21 cellular contexts compared by ENCODE assay signal in genomic region chr4:58502839-58503238, GRCh38.
DNase-seq lines count a peak whose midpoint lies in the region; FAIRE-seq and TF ChIP-seq lines count a peak whose summit lies in the region.
"Had no signal": no experiment of that assay in that cellular context is flagged by ENCODE, and none has a peak within 500 bp of the region (broad histone marks: within the 10 kb centered on the region; RNA-seq: fewer than 3 reads in every experiment).

No MANE protein-coding gene starts in this region.

- H4K20me1 ChIP-seq in SK-N-SH (ENCODE audit: insufficient read depth): no peaks in the 10 kb centered on the region

- H3K4me1 ChIP-seq in SK-N-SH (ENCODE audit: control insufficient read depth in 1 of 2, insufficient read depth in 2 of 2, low read depth in 1 of 2, low read length in 1 of 2) (no peaks in the 10 kb centered on the region; a peak in 1 of 4 replicates), small intestine (ENCODE audit: control insufficient read depth in 2 of 2, insufficient read depth in 1 of 2, low read depth in 1 of 2, low read length in 1 of 2) (no peaks in the 10 kb centered on the region)
- H3K4me1 ChIP-seq: Peyer's patch had no signal

- H3K9me3 ChIP-seq in SK-N-SH (no peaks in the 10 kb centered on the region), small intestine (ENCODE audit: control insufficient read depth, low read depth) (no peaks in the 10 kb centered on the region)
- H3K9me3 ChIP-seq: A549, Peyer's patch had no signal

- WGBS in SK-N-SH (ENCODE audit: low lambda C conversion rate): 13% methylated on average over 2 of the region's 2 CpGs
- 40 to 55% (median 42%) methylated on average over 2 of the region's 2 CpGs for WGBS in small intestine, 3 donors

- POLR2A ChIA-PET in SK-N-SH (lab: Yijun Ruan, JAX): no interaction called here

- H3K4me3 ChIP-seq in SK-N-SH (ENCODE audit: low read depth in 2 of 2, low read length in 1 of 2) (no peak overlapping the region), small intestine (ENCODE audit: low read depth in 1 of 2, low read length in 2 of 2) (no peak overlapping the region)
- H3K4me3 ChIP-seq: A549, Peyer's patch had no signal

- H3K27ac ChIP-seq in SK-N-SH (ENCODE audit: low read depth in 2 of 2, low read length in 1 of 2): no peak overlapping the region
- no peak overlapping the region for H3K27ac ChIP-seq in small intestine (ENCODE audit: low read depth in 1 of 2, low read length in 1 of 2)
- H3K27ac ChIP-seq: A549, HL-60, Peyer's patch had no signal

- H3K4me2 ChIP-seq in SK-N-SH: no peak overlapping the region
- H3K4me2 ChIP-seq: A549 had no signal

- H2AFZ ChIP-seq in SK-N-SH (ENCODE audit: low read depth): no peak overlapping the region

- DNase-seq in COLO668 (lab: John Stamatoyannopoulos, UW; ENCODE audit: unreplicated experiment) (peak; percentile 19), DMS53 treated with DMSO at 0.1 percent for 48 hours (lab: John Stamatoyannopoulos, UW; ENCODE audit: unreplicated experiment) (peak; percentile 22), NCI-H82 (lab: John Stamatoyannopoulos, UW) (peak; percentile 63), SK-N-SH (peak; percentile 22), small intestine (no peak), NCI-H1436 (lab: John Stamatoyannopoulos, UW) (no peak)
- no peak for DNase-seq in activated CD8-positive, alpha-beta memory T cell treated with anti-CD3 and anti-CD28 coated beads, Interleukin-2, amount 50 U/mL, for 4 hours
- no peak for DNase-seq in stimulated activated CD4-positive, alpha-beta T cell treated with anti-CD3 and anti-CD28 coated beads, Interleukin-15, amount 100 ng/mL, for 24 hours
- DNase-seq: DMS79 treated with DMSO at 0.1 percent for 48 hours; H9; HFFc6; KBM-7; NCI-H1092; NCI-H187; NCI-H446; NCI-H526; NK-92 treated with Interleukin-12 subunit alpha and Interleukin-12 subunit beta, amount 100 ng/mL, for 24 hours; Peyer's patch; T-helper 2 cell had no signal

- CTCF ChIA-PET in SK-N-SH (lab: Yijun Ruan, JAX): no interaction called here

- H3K9ac ChIP-seq in SK-N-SH: no peak overlapping the region

- TF ChIP-seq EP300 in SK-N-SH (IDR thresholded peaks at IDR 0.05; ENCODE audit: borderline replicate concordance in 1 of 2, low read depth in 1 of 2, low read length in 1 of 2): peak in 1 of 2 experiments; percentile 82; a peak in 2 of 4 replicates

- H3K27me3 ChIP-seq in SK-N-SH (ENCODE audit: insufficient read depth): no peaks in the 10 kb centered on the region
- H3K27me3 ChIP-seq in small intestine (ENCODE audit: control insufficient read depth in 2 of 2, insufficient read depth in 2 of 2, low read length in 2 of 2): no peaks in the 10 kb centered on the region
- H3K27me3 ChIP-seq: Peyer's patch had no signal

- no peaks in the 10 kb centered on the region for H3F3A ChIP-seq in SK-N-SH (replicated peaks; ENCODE audit: insufficient read depth)

- no peaks in the 10 kb centered on the region for H3K79me2 ChIP-seq in SK-N-SH (ENCODE audit: insufficient read depth)

- TF ChIP-seq CTCF in SK-N-SH (IDR thresholded peaks at IDR 0.05): no peak

- H3K36me3 ChIP-seq in SK-N-SH (replicated peaks in 1 of 2; ENCODE audit: control insufficient read depth in 1 of 2, insufficient read depth in 2 of 2, low read length in 1 of 2) (no peaks in the 10 kb centered on the region), small intestine (ENCODE audit: control insufficient read depth in 2 of 2, insufficient read depth in 2 of 2, low read length in 2 of 2) (no peaks in the 10 kb centered on the region)
- H3K36me3 ChIP-seq: Peyer's patch had no signal

- FAIRE-seq in small intestine (lab: Jason Lieb, UNC): no peak
- FAIRE-seq: A549 had no signal

- no peak for TF ChIP-seq RAD21 in SK-N-SH (IDR thresholded peaks at IDR 0.05; ENCODE audit: low read length)

- no peaks in the 10 kb centered on the region for H3K9me2 ChIP-seq in SK-N-SH

TF ChIP-seq in SK-N-SH, 30 proteins besides CTCF, POLR2A, EP300 and RAD21:
- TF ChIP-seq ELF1 (IDR thresholded peaks at IDR 0.05) (no peak), GATA2 (CRISPR knock-in tag; IDR thresholded peaks at IDR 0.05) (peak; percentile 95), RCOR1 (IDR thresholded peaks at IDR 0.05; ENCODE audit: low read length) (peak; percentile 62; the same call in 1 of the 2 replicates)

Comparison
In these comparisons a context has a peak if more than half of its experiments do, and no peak if none do; other contexts are left out.
1. DNase-seq: peak in COLO668 (single experiment), DMS53 treated with DMSO at 0.1 percent for 48 hours (single experiment), NCI-H82 (single experiment) and SK-N-SH (single experiment); none in small intestine (single experiment), activated CD8-positive, alpha-beta memory T cell treated with anti-CD3 and anti-CD28 coated beads, Interleukin-2, amount 50 U/mL, for 4 hours (single experiment), stimulated activated CD4-positive, alpha-beta T cell treated with anti-CD3 and anti-CD28 coated beads, Interleukin-15, amount 100 ng/mL, for 24 hours (single experiment) and NCI-H1436 (single experiment).